ENCODE assay signal across 18 cellular contexts in the genomic region with DNA sequence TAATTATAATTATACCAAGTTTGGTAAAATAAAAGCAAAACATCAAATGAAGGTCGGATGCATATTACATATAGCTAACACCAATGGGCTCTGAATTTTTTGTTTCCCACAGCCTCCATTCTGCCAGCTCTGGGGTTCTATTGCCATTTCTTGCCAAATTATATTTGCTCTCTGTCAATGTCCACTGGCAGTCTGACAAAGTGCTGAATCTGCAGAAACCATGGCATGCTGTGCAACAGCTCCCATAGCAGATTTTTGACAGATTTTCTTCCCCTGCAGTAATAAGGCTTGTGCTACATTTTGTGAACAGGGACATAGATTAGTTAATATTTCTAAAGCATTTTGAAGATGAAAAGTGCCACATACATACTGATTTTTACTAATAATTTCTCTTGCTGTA.
A peak's percentile ranks its signal among the peaks of the same experiment; 100 is the strongest.
DNase-seq lines count a peak whose midpoint lies in the region; FAIRE-seq and TF ChIP-seq lines count a peak whose summit lies in the region.
"Had no signal": no experiment of that assay in that cellular context is flagged by ENCODE, and none has a peak within 500 bp of the region (broad histone marks: within the 10 kb centered on the region; RNA-seq: fewer than 3 reads in every experiment).

No MANE protein-coding gene starts in this region.

- peak; percentile 31 for DNase-seq in NCI-H1092 (lab: John Stamatoyannopoulos, UW)
- peak; percentile 8 for DNase-seq in SK-MEL-5 (ENCODE audit: low read depth, low spot score)
- DNase-seq in H1 (ENCODE audit: low read depth in 1 of 2, low spot score in 2 of 2) = no peak
- DNase-seq in tibial artery = no peak
- no peak for DNase-seq in stimulated activated CD4-positive, alpha-beta T cell treated with anti-CD3 and anti-CD28 coated beads, Interleukin-1b, Interleukin-23, amount 100 ng/mL, for 48 hours
- no peak for DNase-seq in endodermal cell
- no peak for DNase-seq in SHP77 (lab: John Stamatoyannopoulos, UW)
- DNase-seq: CD8-positive, alpha-beta T cell; COR-L47; DMS153; DMS79 treated with DMSO at 0.1 percent for 48 hours; EL; GDM1; H9 had no signal

- H3K23ac ChIP-seq in H1 (ENCODE audit: insufficient read length) = no peak overlapping the region

- H4K91ac ChIP-seq in H1 (replicated peaks; ENCODE audit: insufficient read length, low read length) = no peak overlapping the region

- H3K4ac ChIP-seq in H1 (replicated peaks; ENCODE audit: insufficient read length, low read depth, low read length) = no peak overlapping the region

- H3K36me3 Mint-ChIP-seq in endodermal cell (ENCODE audit: low read depth) = no peaks in the 10 kb centered on the region
- H3K36me3 Mint-ChIP-seq: CD14-positive monocyte; CD8-positive, alpha-beta T cell had no signal

- no peaks in the 10 kb centered on the region for H3K79me2 ChIP-seq in H1 (ENCODE audit: control insufficient read depth in 1 of 2, insufficient read depth in 2 of 2, low read length in 2 of 2)

- H2BK20ac ChIP-seq in H1 (ENCODE audit: low read length) = no peak overlapping the region

- FAIRE-seq in H1 (lab: Jason Lieb, UNC) = no peak
- FAIRE-seq: D721Med, GM12892 had no signal

- no peaks in the 10 kb centered on the region for H3K79me1 ChIP-seq in H1 (ENCODE audit: low read depth, low read length)

- H4K5ac ChIP-seq in H1 (ENCODE audit: insufficient read length, low read depth, low read length) = no peak overlapping the region

- POLR2A ChIA-PET in H1 (lab: Charles Lee; ENCODE audit: partially characterized antibody) = no interaction called here

- CTCF ChIA-PET in H1 (lab: Charles Lee; ENCODE audit: partially characterized antibody) = no interaction called here

- WGBS in H1 (ENCODE audit: extremely low coverage in 1 of 2, insufficient coverage in 1 of 2, insufficient read length in 1 of 2, insufficient replicate concordance in 2 of 2, low coverage in 1 of 2, low lambda C conversion rate in 2 of 2, missing lambda C conversion rate in 1 of 2), 2 experiments = 90% methylated on average over 1 of the region's 1 CpG; no CpG with 5 or more reads in 1 of the 2 experiments
- WGBS in endodermal cell (ENCODE audit: insufficient coverage in 1 of 2, insufficient read length in 1 of 2), 2 experiments = 86 to 91% methylated on average over 1 of the region's 1 CpG

- no peak overlapping the region for H3K4me3 Mint-ChIP-seq in endodermal cell
- H3K4me3 Mint-ChIP-seq: CD14-positive monocyte; CD8-positive, alpha-beta T cell; GM23338; H9 had no signal

- peaks cover 9% of the 10 kb centered on the region for H3K4me1 Mint-ChIP-seq in endodermal cell
- H3K4me1 Mint-ChIP-seq: CD14-positive monocyte, GM23338, H9 had no signal

- no peak for TF ChIP-seq RAD21 in H1 (IDR thresholded peaks at IDR 0.05 in 1 of 2, conservative IDR thresholded peaks at IDR 0.05 in 1 of 2; ENCODE audit: low read depth in 2 of 2, low read length in 2 of 2)

- intact Hi-C loops in tibial artery (cut with DNase I; ENCODE audit: low total_unique reads) = no loop called here

- in situ Hi-C loops in SK-MEL-5 (cut with HindIII; ENCODE audit: low pct_unique_long_range_greater_than_20kb, low sequenced_read_pairs) = no loop called here

- H3K27ac Mint-ChIP-seq in endodermal cell = no peak overlapping the region
- H3K27ac Mint-ChIP-seq: CD14-positive monocyte; CD8-positive, alpha-beta T cell; GM23338; H9 had no signal

- no peak overlapping the region for H2AFZ ChIP-seq in H1 (ENCODE audit: low read length)
- H2AFZ ChIP-seq: GM23338 had no signal

- H3K9me3 ChIP-seq in H1 (ENCODE audit: insufficient read depth in 2 of 2, low read depth in 1 of 2, low read length in 1 of 2) = no peaks in the 10 kb centered on the region
- H3K9me3 ChIP-seq in tibial artery = no peaks in the 10 kb centered on the region
- no peaks in the 10 kb centered on the region for H3K9me3 ChIP-seq in endodermal cell (ENCODE audit: control insufficient read depth, low read length)

- TF ChIP-seq EP300 in H1 (IDR thresholded peaks at IDR 0.05; ENCODE audit: borderline replicate concordance in 1 of 2, low read depth in 2 of 2, low read length in 2 of 2) = no peak

- no peaks in the 10 kb centered on the region for H3K27me3 Mint-ChIP-seq in endodermal cell (ENCODE audit: insufficient read depth)

- H3K23me2 ChIP-seq in H1 (ENCODE audit: low read depth, low read length) = no peaks in the 10 kb centered on the region

- no peak overlapping the region for H3K4me2 ChIP-seq in H1 (ENCODE audit: insufficient read depth in 1 of 2, low read depth in 2 of 2, low read length in 2 of 2)
- H3K4me2 ChIP-seq: GM23338 had no signal

- H3K4me1 ChIP-seq in H1 (replicated peaks in 1 of 4; ENCODE audit: control insufficient read depth in 3 of 4, insufficient read depth in 4 of 4, low read length in 3 of 4) (no peaks in the 10 kb centered on the region), tibial artery (no peaks in the 10 kb centered on the region), endodermal cell (ENCODE audit: control insufficient read depth, insufficient read depth, low read length) (no peaks in the 10 kb centered on the region)

- H3K9me3 Mint-ChIP-seq in endodermal cell = no peaks in the 10 kb centered on the region
- H3K9me3 Mint-ChIP-seq: GM23338, H9 had no signal

- H3K27ac ChIP-seq in H1 (ENCODE audit: low read depth, low read length) (no peak overlapping the region), tibial artery (no peak overlapping the region), endodermal cell (ENCODE audit: low read depth, low read length) (no peak overlapping the region)

- H2AK5ac ChIP-seq in H1 (ENCODE audit: low read depth, low read length) = no peak overlapping the region

- no peak overlapping the region for H3K14ac ChIP-seq in H1 (ENCODE audit: insufficient read length)

- H2BK5ac ChIP-seq in H1 (ENCODE audit: low read depth, low read length) = no peak overlapping the region

- no peak overlapping the region for H3K4me3 ChIP-seq in H1 (ENCODE audit: extremely low read depth in 1 of 4, insufficient read depth in 2 of 4, low read depth in 3 of 4, low read length in 4 of 4)
- no peak overlapping the region for H3K4me3 ChIP-seq in tibial artery
- no peak overlapping the region for H3K4me3 ChIP-seq in endodermal cell (ENCODE audit: low read length)
- H3K4me3 ChIP-seq: GM23338 had no signal

- H2BK12ac ChIP-seq in H1 (ENCODE audit: low read depth, low read length) = no peak overlapping the region

- H2BK15ac ChIP-seq in H1 (ENCODE audit: low read length) = no peak overlapping the region

- no peak overlapping the region for H3K56ac ChIP-seq in H1 (replicated peaks; ENCODE audit: insufficient read length, low read depth, low read length)

- H3K36me3 ChIP-seq in H1 (ENCODE audit: control insufficient read depth in 2 of 4, insufficient read depth in 4 of 4, low read length in 3 of 4) = no peaks in the 10 kb centered on the region
- H3K36me3 ChIP-seq in tibial artery = no peaks in the 10 kb centered on the region
- H3K36me3 ChIP-seq in endodermal cell (ENCODE audit: control insufficient read depth, insufficient read depth, low read length) = no peaks in the 10 kb centered on the region

- H3K27me3 ChIP-seq in H1 (replicated peaks in 1 of 4; ENCODE audit: control insufficient read depth in 3 of 4, extremely low read depth in 1 of 4, insufficient read depth in 3 of 4, low read length in 3 of 4) (no peaks in the 10 kb centered on the region), tibial artery (no peaks in the 10 kb centered on the region), endodermal cell (ENCODE audit: control insufficient read depth, insufficient read depth, low read length, poor library complexity, severe bottlenecking) (no peaks in the 10 kb centered on the region)

- TF ChIP-seq CTCF in H1 (IDR thresholded peaks at IDR 0.05; ENCODE audit: control extremely low read depth in 1 of 3, insufficient read depth in 1 of 3, low read depth in 1 of 3, low read length in 3 of 3) (no peak), tibial artery (IDR thresholded peaks at IDR 0.05) (no peak), endodermal cell (conservative IDR thresholded peaks at IDR 0.05) (no peak)

- no peak for TF ChIP-seq POLR2A in H1 (IDR thresholded peaks at IDR 0.05; ENCODE audit: control extremely low read depth in 1 of 2, low read depth in 2 of 2, low read length in 2 of 2)

- no peak overlapping the region for H2BK120ac ChIP-seq in H1 (replicated peaks; ENCODE audit: low read depth, low read length)

- no peak overlapping the region for H4K8ac ChIP-seq in H1 (ENCODE audit: extremely low read depth, insufficient read depth, low read length)

- no peak overlapping the region for H3K9ac ChIP-seq in H1 (replicated peaks in 1 of 4; ENCODE audit: extremely low read depth in 1 of 4, low read depth in 3 of 4, low read length in 3 of 4)
- H3K9ac ChIP-seq in endodermal cell (ENCODE audit: extremely low read depth, low read length, poor library complexity, severe bottlenecking) = no peak overlapping the region

- no peaks in the 10 kb centered on the region for H4K20me1 ChIP-seq in H1 (replicated peaks in 1 of 2; ENCODE audit: control insufficient read depth in 1 of 2, insufficient read depth in 2 of 2, low read length in 2 of 2)

- no peak overlapping the region for H3K18ac ChIP-seq in H1 (ENCODE audit: extremely low read depth, low read length)

TF ChIP-seq in H1, 55 proteins besides CTCF, POLR2A, EP300 and RAD21:
- TF ChIP-seq MAFK (IDR thresholded peaks at IDR 0.05; ENCODE audit: low read depth, low read length) = peak; percentile 63
- TF ChIP-seq CHD2 (IDR thresholded peaks at IDR 0.05; ENCODE audit: low read length) = no peak
TF ChIP-seq in H1: peak in this region for 1.

Comparison
In these comparisons a context has a peak if more than half of its experiments do, and no peak if none do; other contexts are left out.
1. DNase-seq: peak in NCI-H1092 (single experiment) and SK-MEL-5 (single experiment); none in H1 (0 of 2), tibial artery (0 of 2), stimulated activated CD4-positive, alpha-beta T cell treated with anti-CD3 and anti-CD28 coated beads, Interleukin-1b, Interleukin-23, amount 100 ng/mL, for 48 hours (single experiment), endodermal cell (single experiment) and SHP77 (0 of 2).